13 cellular contexts compared by ENCODE assay signal in the genomic region with DNA sequence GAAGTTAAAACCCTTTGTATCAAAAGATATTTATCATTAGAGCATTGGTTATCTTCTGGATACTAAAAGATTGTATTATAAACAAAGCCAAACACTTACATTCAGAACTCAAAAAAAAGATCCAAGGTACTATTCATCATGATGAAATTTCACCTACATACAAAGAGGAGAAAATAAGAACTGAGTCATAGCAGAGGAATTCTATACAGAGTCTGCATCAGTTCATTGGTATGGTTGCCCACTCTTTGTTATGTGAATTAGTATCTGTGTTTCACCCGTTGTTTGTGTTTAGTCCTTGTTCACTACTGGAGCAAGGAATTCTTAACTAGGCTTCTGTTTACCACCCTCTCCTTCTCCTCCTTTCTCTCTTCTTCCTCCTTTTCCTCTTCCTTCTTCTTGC.
DNase-seq lines count a peak whose midpoint lies in the region; ATAC-seq and TF ChIP-seq lines count a peak whose summit lies in the region.
"Had no signal": no experiment of that assay in that cellular context is flagged by ENCODE, and none has a peak within 500 bp of the region (broad histone marks: within the 10 kb centered on the region; RNA-seq: fewer than 3 reads in every experiment).

No MANE protein-coding gene starts in this region.

- H3K9ac ChIP-seq in HCT116 (ENCODE audit: low read length) (no peak overlapping the region), skeletal muscle satellite cell (ENCODE audit: low read depth, low read length) (no peak overlapping the region)

- intact Hi-C loops in HCT116 (cut with micrococcal nuclease) = no loop called here

- RAD21 ChIA-PET in HCT116 (lab: Charles Lee; ENCODE audit: low non-redundant PET in 1 of 2, low total read pairs in 2 of 2, uncharacterized antibody in 2 of 2, unreplicated experiment in 2 of 2) = interaction anchor here in 1 of 2 experiments (0.5 kb wide), 1 partner anchor 253 kb away, joined by 8 read pairs; no protein-coding TSS in a partner anchor

- no peaks in the 10 kb centered on the region for H3K79me2 ChIP-seq in HCT116 (ENCODE audit: insufficient read depth, low read length)

- no peak for TF ChIP-seq POLR2A in HCT116 (IDR thresholded peaks at IDR 0.05; ENCODE audit: borderline replicate concordance, extremely low read depth, insufficient read depth, insufficient read length)

- no peaks in the 10 kb centered on the region for H3K9me2 ChIP-seq in HCT116 (ENCODE audit: insufficient read depth)

- peak; percentile 46; the same call in 1 of the 2 replicates for ATAC-seq in HCT116
- peak; percentile 88 for ATAC-seq in SK-N-SH treated with all-trans-retinoic acid at 6 μM for 48 hours
- no peak for ATAC-seq in HG02588 (IDR thresholded peaks at IDR 0.05; ENCODE audit: unreplicated experiment)
- ATAC-seq: left colon, natural killer cell had no signal

- POLR2A ChIA-PET in HCT116 (lab: Charles Lee) = no interaction called here

- TF ChIP-seq RAD21 in HCT116 (IDR thresholded peaks at IDR 0.05; ENCODE audit: low read depth) = no peak

- H3K9me3 ChIP-seq in HCT116 (ENCODE audit: control insufficient read depth in 1 of 2, insufficient read depth in 1 of 2, low read depth in 1 of 2, low read length in 2 of 2) (no peaks in the 10 kb centered on the region), skeletal muscle satellite cell (replicated peaks; ENCODE audit: low read length) (no peaks in the 10 kb centered on the region)

- DNase-seq in HCT116 (ENCODE audit: low read depth, low spot score) (peak; percentile 8), fibroblast of pulmonary artery (ENCODE audit: low read depth) (peak; percentile 53), NCI-H1436 treated with DMSO at 0.1 percent for 48 hours (lab: John Stamatoyannopoulos, UW) (no peak), DMS 273 treated with DMSO at 0.1 percent for 48 hours (lab: John Stamatoyannopoulos, UW) (no peak)
- DNase-seq: activated naive CD4-positive, alpha-beta T cell treated with anti-CD3 and anti-CD28 coated beads, Interleukin-2, amount 10 ng/mL, durations not matched to agents 7 days and 5 days; CD4-positive, alpha-beta memory T cell; left colon; natural killer cell had no signal

- H2AFZ ChIP-seq in HCT116 (ENCODE audit: low read depth, low read length, poor library complexity, severe bottlenecking) = peak overlapping the region; percentile 56
- H2AFZ ChIP-seq: PC-9 had no signal

- no TSS peak for BruUV-seq in HCT116 (replicated peaks; lab: Mats Ljungman, UMichigan)

- peaks cover 0 to 10% of the 10 kb centered on the region in 2 experiments; a peak in 2 of 4 replicates for H3K4me1 ChIP-seq in HCT116 (ENCODE audit: control insufficient read depth in 1 of 2, insufficient read depth in 2 of 2, low read length in 2 of 2)
- peaks cover 24% of the 10 kb centered on the region for H3K4me1 ChIP-seq in skeletal muscle satellite cell (ENCODE audit: control insufficient read depth, insufficient read depth, low read length)

- no peak overlapping the region for H3K4me3 ChIP-seq in HCT116 (replicated peaks in 1 of 2; ENCODE audit: low read depth in 1 of 2, low read length in 2 of 2)
- H3K4me3 ChIP-seq in fibroblast of pulmonary artery (replicated peaks; ENCODE audit: low read depth, low read length) = no peak overlapping the region
- no peak overlapping the region for H3K4me3 ChIP-seq in skeletal muscle satellite cell (ENCODE audit: low read length)
- H3K4me3 ChIP-seq: coronary artery, PC-9 had no signal

- TF ChIP-seq CTCF in HCT116 (IDR thresholded peaks at IDR 0.05 in 2 of 3, conservative IDR thresholded peaks at IDR 0.05 in 1 of 3; ENCODE audit: borderline replicate concordance in 1 of 3, insufficient read depth in 1 of 3, low read depth in 2 of 3, low read length in 2 of 3) (no peak), fibroblast of pulmonary artery (IDR thresholded peaks at IDR 0.05; ENCODE audit: low read length, missing control alignments) (no peak)

- H3K4me2 ChIP-seq in HCT116 (ENCODE audit: low read length) (peak overlapping the region; percentile 58), skeletal muscle satellite cell (ENCODE audit: low read length) (peak overlapping the region; percentile 56)
- H3K4me2 ChIP-seq: PC-9 had no signal

- no peak overlapping the region for H3K27ac ChIP-seq in HCT116 (ENCODE audit: low read depth, low read length)
- H3K27ac ChIP-seq: coronary artery, PC-9 had no signal

- H4K20me1 ChIP-seq in HCT116 (ENCODE audit: insufficient read depth) = no peaks in the 10 kb centered on the region

- H3K36me3 ChIP-seq in HCT116 (ENCODE audit: control insufficient read depth in 1 of 2, insufficient read depth in 2 of 2, low read length in 2 of 2) = no peaks in the 10 kb centered on the region
- H3K36me3 ChIP-seq in skeletal muscle satellite cell (ENCODE audit: insufficient read depth, low read length) = no peaks in the 10 kb centered on the region

- H3K27me3 ChIP-seq in HCT116 (ENCODE audit: insufficient read depth, low read length) (no peaks in the 10 kb centered on the region), skeletal muscle satellite cell (ENCODE audit: control insufficient read depth, insufficient read depth, low read length) (no peaks in the 10 kb centered on the region)

- CTCF ChIA-PET in HCT116 (lab: Charles Lee) = no interaction called here

TF ChIP-seq in HCT116, 20 proteins besides CTCF, POLR2A, EP300 and RAD21:
- TF ChIP-seq EZH2 (IDR thresholded peaks at IDR 0.05) (no peak), TCF7L2 (IDR thresholded peaks at IDR 0.05; ENCODE audit: borderline replicate concordance, extremely low read depth, insufficient read depth, insufficient read length) (no peak), EGR1 (IDR thresholded peaks at IDR 0.05; ENCODE audit: low read depth) (no peak), SRF (IDR thresholded peaks at IDR 0.05; ENCODE audit: low read depth) (no peak), YY1 (IDR thresholded peaks at IDR 0.05; ENCODE audit: extremely low read depth, insufficient replicate concordance, low read depth, low read length) (no peak), SP1 (IDR thresholded peaks at IDR 0.05; ENCODE audit: low read depth) (no peak), CBX3 (IDR thresholded peaks at IDR 0.05; ENCODE audit: low read depth) (no peak), ELF1 (IDR thresholded peaks at IDR 0.05; ENCODE audit: borderline replicate concordance, low read depth) (no peak)
- TF ChIP-seq, protein P1, sequence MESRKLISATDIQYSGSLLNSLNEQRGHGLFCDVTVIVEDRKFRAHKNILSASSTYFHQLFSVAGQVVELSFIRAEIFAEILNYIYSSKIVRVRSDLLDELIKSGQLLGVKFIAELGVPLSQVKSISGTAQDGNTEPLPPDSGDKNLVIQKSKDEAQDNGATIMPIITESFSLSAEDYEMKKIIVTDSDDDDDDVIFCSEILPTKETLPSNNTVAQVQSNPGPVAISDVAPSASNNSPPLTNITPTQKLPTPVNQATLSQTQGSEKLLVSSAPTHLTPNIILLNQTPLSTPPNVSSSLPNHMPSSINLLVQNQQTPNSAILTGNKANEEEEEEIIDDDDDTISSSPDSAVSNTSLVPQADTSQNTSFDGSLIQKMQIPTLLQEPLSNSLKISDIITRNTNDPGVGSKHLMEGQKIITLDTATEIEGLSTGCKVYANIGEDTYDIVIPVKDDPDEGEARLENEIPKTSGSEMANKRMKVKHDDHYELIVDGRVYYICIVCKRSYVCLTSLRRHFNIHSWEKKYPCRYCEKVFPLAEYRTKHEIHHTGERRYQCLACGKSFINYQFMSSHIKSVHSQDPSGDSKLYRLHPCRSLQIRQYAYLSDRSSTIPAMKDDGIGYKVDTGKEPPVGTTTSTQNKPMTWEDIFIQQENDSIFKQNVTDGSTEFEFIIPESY (IDR thresholded peaks at IDR 0.05; ENCODE audit: extremely low read depth, insufficient replicate concordance, low read length) = no peak

TF ChIP-seq in SK-N-SH treated with all-trans-retinoic acid at 6 μM for 48 hours, 23 proteins besides CTCF, POLR2A, EP300 and RAD21:
- no peak for TF ChIP-seq ZFP30 (CRISPR knock-in tag; IDR thresholded peaks at IDR 0.05)
- no peak for TF ChIP-seq BACH2 (CRISPR knock-in tag; IDR thresholded peaks at IDR 0.05; ENCODE audit: borderline replicate concordance)
- no peak for TF ChIP-seq ARNTL (CRISPR knock-in tag; IDR thresholded peaks at IDR 0.05; ENCODE audit: borderline replicate concordance, low read depth)
- TF ChIP-seq, protein P2, sequence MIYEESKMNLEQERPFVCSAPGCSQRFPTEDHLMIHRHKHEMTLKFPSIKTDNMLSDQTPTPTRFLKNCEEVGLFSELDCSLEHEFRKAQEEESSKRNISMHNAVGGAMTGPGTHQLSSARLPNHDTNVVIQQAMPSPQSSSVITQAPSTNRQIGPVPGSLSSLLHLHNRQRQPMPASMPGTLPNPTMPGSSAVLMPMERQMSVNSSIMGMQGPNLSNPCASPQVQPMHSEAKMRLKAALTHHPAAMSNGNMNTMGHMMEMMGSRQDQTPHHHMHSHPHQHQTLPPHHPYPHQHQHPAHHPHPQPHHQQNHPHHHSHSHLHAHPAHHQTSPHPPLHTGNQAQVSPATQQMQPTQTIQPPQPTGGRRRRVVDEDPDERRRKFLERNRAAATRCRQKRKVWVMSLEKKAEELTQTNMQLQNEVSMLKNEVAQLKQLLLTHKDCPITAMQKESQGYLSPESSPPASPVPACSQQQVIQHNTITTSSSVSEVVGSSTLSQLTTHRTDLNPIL (CRISPR knock-in tag; IDR thresholded peaks at IDR 0.05; ENCODE audit: low read depth) = no peak
- TF ChIP-seq TOX (CRISPR knock-in tag; IDR thresholded peaks at IDR 0.05; ENCODE audit: borderline replicate concordance) = no peak
- TF ChIP-seq CSDC2 (CRISPR knock-in tag; IDR thresholded peaks at IDR 0.05) = no peak
- TF ChIP-seq CSRNP3 (CRISPR knock-in tag; IDR thresholded peaks at IDR 0.05) = no peak
- no peak for TF ChIP-seq GLIS3 (CRISPR knock-in tag; IDR thresholded peaks at IDR 0.05)
- no peak for TF ChIP-seq ZNF70 (CRISPR knock-in tag; IDR thresholded peaks at IDR 0.05)
- no peak for TF ChIP-seq ZC3H10 (CRISPR knock-in tag; IDR thresholded peaks at IDR 0.05)
- no peak for TF ChIP-seq OSR1 (CRISPR knock-in tag; IDR thresholded peaks at IDR 0.05)
- TF ChIP-seq PPARA (CRISPR knock-in tag; IDR thresholded peaks at IDR 0.05; ENCODE audit: borderline replicate concordance) = no peak
- TF ChIP-seq ISL1 (CRISPR knock-in tag; IDR thresholded peaks at IDR 0.05) = no peak

Comparison
In these comparisons a context has a peak if more than half of its experiments do, and no peak if none do; other contexts are left out.
1. DNase-seq: peak in HCT116 (single experiment) and fibroblast of pulmonary artery (single experiment); none in NCI-H1436 treated with DMSO at 0.1 percent for 48 hours (single experiment) and DMS 273 treated with DMSO at 0.1 percent for 48 hours (single experiment).